ENCODE assay signal across 8 cellular contexts in the genomic region with DNA sequence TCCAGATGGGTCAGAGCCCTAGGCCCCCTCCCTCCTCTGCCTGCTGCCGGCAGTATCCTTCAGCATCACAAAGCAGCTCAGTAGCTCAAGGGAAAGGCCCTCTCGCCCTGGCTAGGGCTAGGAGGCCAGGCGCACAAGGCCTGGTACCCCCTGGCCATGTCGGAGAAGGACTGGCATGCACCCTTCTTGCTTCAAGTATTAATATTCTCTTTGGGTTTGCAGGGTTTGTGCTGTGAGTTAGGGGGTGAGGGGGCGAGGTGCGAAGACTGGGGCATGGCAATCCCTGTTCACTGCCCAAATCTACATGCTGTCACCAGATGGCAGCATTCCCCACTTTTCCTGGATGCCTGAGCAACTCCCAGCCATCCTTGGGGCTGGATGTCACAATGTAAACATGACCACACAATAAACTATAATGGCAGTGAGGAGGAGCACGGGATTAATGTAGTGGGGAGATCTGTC.
DNase-seq lines count a peak whose midpoint lies in the region; ATAC-seq and TF ChIP-seq lines count a peak whose summit lies in the region.

No MANE protein-coding gene starts in this region.

- peak; percentile 26 for DNase-seq in NCI-H2171 treated with DMSO at 0.1 percent for 48 hours (lab: John Stamatoyannopoulos, UW)
- no peak for DNase-seq in NCI-H2171 (lab: John Stamatoyannopoulos, UW)
- DNase-seq in LHCN-M2 (ENCODE audit: low read depth) = peak; percentile 66
- DNase-seq in fibroblast of mammary gland (ENCODE audit: low read depth) = peak; percentile 84
- peak; percentile 70 for DNase-seq in neuronal stem cell (ENCODE audit: low spot score)
- DNase-seq in NCI-H446 treated with DMSO at 0.1 percent for 48 hours (lab: John Stamatoyannopoulos, UW) = no peak

- H2BK12ac ChIP-seq in neuronal stem cell (ENCODE audit: low read length) = no peak overlapping the region

- H3K9me3 ChIP-seq in SU-DHL-6 (ENCODE audit: insufficient read depth, low read length) = no peaks in the 10 kb centered on the region
- no peaks in the 10 kb centered on the region for H3K9me3 ChIP-seq in neuronal stem cell (replicated peaks in 1 of 2; ENCODE audit: control insufficient read depth in 2 of 2, insufficient read depth in 1 of 2, low read depth in 1 of 2, low read length in 2 of 2)

- no peak overlapping the region for H2BK15ac ChIP-seq in neuronal stem cell (ENCODE audit: low read length)

- TF ChIP-seq CTCF in SU-DHL-6 (IDR thresholded peaks at IDR 0.05; ENCODE audit: insufficient read depth, low read length, poor library complexity, severe bottlenecking) = peak; percentile 34
- peak; percentile 72 for TF ChIP-seq CTCF in fibroblast of mammary gland (conservative IDR thresholded peaks at IDR 0.05; ENCODE audit: control insufficient read depth, insufficient read depth, low read depth, low read length)

- H3K79me2 ChIP-seq in SU-DHL-6 (ENCODE audit: insufficient read depth, low read length) = no peaks in the 10 kb centered on the region

- no peaks in the 10 kb centered on the region for H4K20me1 ChIP-seq in SU-DHL-6 (ENCODE audit: low read depth, low read length)

- H3K4me2 ChIP-seq in SU-DHL-6 (ENCODE audit: low read depth, low read length, poor library complexity, severe bottlenecking) = no peak overlapping the region
- H3K4me2 ChIP-seq in neuronal stem cell (ENCODE audit: insufficient read depth, low read length, poor library complexity, severe bottlenecking) = no peak overlapping the region

- H4K91ac ChIP-seq in neuronal stem cell (ENCODE audit: low read depth, low read length, poor library complexity) = no peak overlapping the region

- H3K79me1 ChIP-seq in neuronal stem cell (ENCODE audit: low read depth, low read length) = peaks cover 1% of the 10 kb centered on the region

- H2BK120ac ChIP-seq in neuronal stem cell (ENCODE audit: low read depth, low read length) = no peak overlapping the region

- no peak overlapping the region for H3K14ac ChIP-seq in neuronal stem cell (ENCODE audit: low read length)

- no peak overlapping the region for H2AK5ac ChIP-seq in neuronal stem cell (ENCODE audit: low read depth, low read length)

- no peak overlapping the region for H4K8ac ChIP-seq in neuronal stem cell (ENCODE audit: low read depth, low read length)

- H3K9me2 ChIP-seq in SU-DHL-6 (replicated peaks; ENCODE audit: insufficient read depth, low read length) = no peaks in the 10 kb centered on the region

- H3K36me3 ChIP-seq in SU-DHL-6 (ENCODE audit: low read length) (no peaks in the 10 kb centered on the region), neuronal stem cell (replicated peaks in 1 of 2; ENCODE audit: control insufficient read depth in 2 of 2, insufficient read depth in 2 of 2, low read length in 2 of 2) (peaks cover 5 to 13% of the 10 kb centered on the region in 2 donors)

- H2AFZ ChIP-seq in SU-DHL-6 (ENCODE audit: low read depth, low read length, severe bottlenecking) (no peak overlapping the region), neuronal stem cell (ENCODE audit: low read length) (peak overlapping the region; percentile 2)

- ATAC-seq in GM18907 (IDR thresholded peaks at IDR 0.05; ENCODE audit: unreplicated experiment) = no peak

- H3K27ac ChIP-seq in SU-DHL-6 (ENCODE audit: low read depth, low read length) (no peak overlapping the region), neuronal stem cell (replicated peaks; ENCODE audit: low read length) (no peak overlapping the region)

- no peak overlapping the region for H3K9ac ChIP-seq in SU-DHL-6 (ENCODE audit: low read length)
- no peak overlapping the region for H3K9ac ChIP-seq in neuronal stem cell (ENCODE audit: low read depth, low read length, poor library complexity)

- H2BK5ac ChIP-seq in neuronal stem cell (ENCODE audit: low read length) = no peak overlapping the region

- H3K23ac ChIP-seq in neuronal stem cell (ENCODE audit: low read depth, low read length, poor library complexity) = no peak overlapping the region

- peaks cover 0 to 1% of the 10 kb centered on the region in 2 donors for H3K4me1 ChIP-seq in neuronal stem cell (ENCODE audit: control insufficient read depth in 2 of 2, insufficient read depth in 1 of 2, low read depth in 1 of 2, low read length in 2 of 2)

- no CpG with 5 or more reads among the region's 7 CpGs for WGBS in neuronal stem cell (ENCODE audit: extremely low coverage in 2 of 2, insufficient read length in 2 of 2, insufficient replicate concordance in 1 of 2), 2 donors

- no peaks in the 10 kb centered on the region for H3F3A ChIP-seq in SU-DHL-6 (ENCODE audit: insufficient read depth)

- H3K4me3 ChIP-seq in SU-DHL-6 (ENCODE audit: insufficient read depth, low read length, poor library complexity, severe bottlenecking) (no peak overlapping the region), fibroblast of mammary gland (ENCODE audit: control insufficient read depth, low read depth, low read length) (no peak overlapping the region), neuronal stem cell (ENCODE audit: low read length in 2 of 2) (no peak overlapping the region)

- peak overlapping the region; percentile 69 for H3K18ac ChIP-seq in neuronal stem cell (ENCODE audit: low read length)

- H3K27me3 ChIP-seq in SU-DHL-6 (ENCODE audit: low read length) = no peaks in the 10 kb centered on the region
- H3K27me3 ChIP-seq in neuronal stem cell (ENCODE audit: control insufficient read depth in 3 of 3, insufficient read depth in 3 of 3, low read depth in 1 of 3, low read length in 3 of 3) = no peaks in the 10 kb centered on the region

- H3K4ac ChIP-seq in neuronal stem cell (ENCODE audit: low read length) = no peak overlapping the region

Comparison
In these comparisons a context has a peak if more than half of its experiments do, and no peak if none do; other contexts are left out.
1. DNase-seq: peak in NCI-H2171 treated with DMSO at 0.1 percent for 48 hours (single experiment), LHCN-M2 (single experiment), fibroblast of mammary gland (single experiment) and neuronal stem cell (single experiment); none in NCI-H2171 (single experiment) and NCI-H446 treated with DMSO at 0.1 percent for 48 hours (single experiment).